ENCODE assay signal across 8 cellular contexts in the genomic region with DNA sequence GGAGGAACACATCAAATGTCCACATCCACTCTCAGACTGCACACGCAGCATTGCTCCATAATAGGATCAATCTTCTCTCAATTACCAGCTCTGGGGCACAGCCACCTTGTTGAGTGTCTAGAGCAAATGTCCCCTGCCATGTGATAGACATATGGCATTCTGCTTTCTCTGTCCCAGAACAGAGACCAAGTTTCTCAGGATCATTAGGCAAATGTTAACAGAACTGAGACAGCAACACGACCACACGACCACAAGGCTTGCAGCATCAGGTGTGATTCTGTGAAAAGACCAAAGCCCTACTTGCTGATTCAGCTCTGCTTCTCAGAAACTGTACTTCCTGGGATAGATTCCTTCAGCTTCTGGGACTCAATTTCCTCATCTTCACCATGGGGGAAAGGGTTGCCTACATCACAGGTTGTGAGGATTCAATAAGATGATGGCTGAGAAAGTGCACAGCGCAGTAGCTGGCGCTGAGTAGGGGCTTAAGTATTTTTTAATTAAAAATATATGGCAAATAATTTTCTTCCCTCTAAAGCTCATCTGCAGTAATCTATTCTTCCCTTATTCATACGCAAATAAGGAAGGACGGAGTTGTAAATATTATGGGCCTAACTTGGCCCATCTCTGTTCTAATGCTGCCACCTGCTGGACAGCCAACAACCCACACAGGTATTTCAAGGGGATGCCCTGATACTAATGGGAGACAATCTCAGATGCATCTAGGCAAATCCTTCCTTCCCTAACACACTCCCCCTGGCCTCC. TPM values are rescaled to one million over a fixed set of nuclear protein-coding genes. Genes with fewer than 3 reads are reported as not detected.
DNase-seq lines count a peak whose midpoint lies in the region; ATAC-seq and TF ChIP-seq lines count a peak whose summit lies in the region.

No MANE protein-coding gene starts in this region.

- peaks cover 9 to 15% of the 10 kb centered on the region in 2 donors for H3K27me3 Mint-ChIP-seq in natural killer cell (ENCODE audit: low read depth in 2 of 2)

- no peaks in the 10 kb centered on the region for H4K20me1 ChIP-seq in OCI-LY1 (ENCODE audit: insufficient read depth, low read length)

- peak; percentile 88 for ATAC-seq in esophagus mucosa
- peak; percentile 83 to 90 (median 89) for ATAC-seq in natural killer cell

- no peaks in the 10 kb centered on the region for H3K27me3 ChIP-seq in OCI-LY1 (ENCODE audit: insufficient read depth, low read length)

- H3K36me3 Mint-ChIP-seq in natural killer cell, result no peaks in the 10 kb centered on the region

- no peaks in the 10 kb centered on the region for H3K9me3 Mint-ChIP-seq in natural killer cell

- H3K9me3 ChIP-seq in OCI-LY1 (ENCODE audit: low read length), result no peaks in the 10 kb centered on the region

- H3K79me2 ChIP-seq in OCI-LY1 (ENCODE audit: insufficient read depth, low read length), result no peaks in the 10 kb centered on the region

- no peak overlapping the region for H3K9ac ChIP-seq in OCI-LY1 (ENCODE audit: low read length)

- H3K4me1 ChIP-seq in OCI-LY1 (ENCODE audit: insufficient read depth, low read length, severe bottlenecking), result no peaks in the 10 kb centered on the region

- H3K4me3 ChIP-seq in OCI-LY1 (ENCODE audit: low read depth, low read length, poor library complexity, severe bottlenecking), result no peak overlapping the region

- no peaks in the 10 kb centered on the region for H3F3A ChIP-seq in OCI-LY1 (ENCODE audit: insufficient read depth, low read length)

- H3K4me1 Mint-ChIP-seq in natural killer cell, result no peaks in the 10 kb centered on the region

- H3K9me2 ChIP-seq in OCI-LY1 (ENCODE audit: low read depth, low read length), result no peaks in the 10 kb centered on the region

- H3K27ac Mint-ChIP-seq in natural killer cell, result no peak overlapping the region

- TF ChIP-seq CTCF in OCI-LY1 (IDR thresholded peaks at IDR 0.05; ENCODE audit: low read length) (peak; percentile 82), natural killer cell (IDR thresholded peaks at IDR 0.05) (peak; percentile 95)

- no peaks in the 10 kb centered on the region for H3K36me3 ChIP-seq in OCI-LY1 (ENCODE audit: insufficient read depth, low read length)

- H3K4me2 ChIP-seq in OCI-LY1 (ENCODE audit: low read length), result no peak overlapping the region

- no peak overlapping the region for H3K27ac ChIP-seq in OCI-LY1 (ENCODE audit: low read depth, low read length, poor library complexity, severe bottlenecking)

- intact Hi-C loops in natural killer cell (cut with micrococcal nuclease), result loop anchor here (1.0 to 5.0 kb wide), 4 partner anchors 295 to 995 kb away; no protein-coding TSS in a partner anchor

- no peak overlapping the region for H2AFZ ChIP-seq in OCI-LY1 (ENCODE audit: low read length)

- no peak overlapping the region for H3K4me3 Mint-ChIP-seq in natural killer cell

- DNase-seq in NK-92 treated with Interleukin-12 subunit alpha and Interleukin-12 subunit beta, amount 100 ng/mL, for 24 hours (lab: John Stamatoyannopoulos, UW), result peak; percentile 47
- no peak for DNase-seq in NK-92 (lab: John Stamatoyannopoulos, UW; ENCODE audit: unreplicated experiment)
- DNase-seq in HT-29 (ENCODE audit: low spot score), result peak; percentile 89
- peak; percentile 78 for DNase-seq in activated CD8-positive, alpha-beta memory T cell treated with anti-CD3 and anti-CD28 coated beads, Interleukin-2, amount 50 U/mL, for 48 hours
- DNase-seq in natural killer cell, result peak; percentile 55
- DNase-seq in stimulated activated naive CD4-positive, alpha-beta T cell (lab: John Stamatoyannopoulos, UW), result peak in 5 of 6 experiments; percentile 38 to 66 (median 60)

RNA-seq across cellular contexts. Expression of a gene that starts 54.3 kb away (rescaled TPM):
- 26.9 and 29.0 TPM in 2 replicates for total RNA-seq in HT-29 (2014; rRNA removed; shearing (Covaris generic))
- total RNA-seq in esophagus mucosa (26.2 TPM), natural killer cell (100 to 1,000 TPM; 102 to 108 (median 107) TPM)
